Comparison of ENCODE assay signal across 11 cellular contexts in genomic region chr7:7972927-7973594, GRCh38. TPM values are rescaled to one million over a fixed set of nuclear protein-coding genes. Genes with fewer than 3 reads are reported as not detected.
DNase-seq lines count a peak whose midpoint lies in the region; ATAC-seq and TF ChIP-seq lines count a peak whose summit lies in the region.
"Had no signal": no experiment of that assay in that cellular context is flagged by ENCODE, and none has a peak within 500 bp of the region (broad histone marks: within the 10 kb centered on the region; RNA-seq: fewer than 3 reads in every experiment).

No MANE protein-coding gene starts in this region.

- intact Hi-C loops in natural killer cell (cut with micrococcal nuclease): loop anchor here (5.0 kb wide), 1 partner anchor 331 kb away; the partner anchor contains the start of gene UMAD1

- no peaks in the 10 kb centered on the region for H3K9me3 Mint-ChIP-seq in CD8-positive, alpha-beta memory T cell
- H3K9me3 Mint-ChIP-seq in GM23338 (no peaks in the 10 kb centered on the region; the same call in 2 of the 3 replicates), natural killer cell (no peaks in the 10 kb centered on the region)
- no peaks in the 10 kb centered on the region for H3K9me3 Mint-ChIP-seq in activated CD8-positive, alpha-beta T cell treated with anti-CD3 and anti-CD28 coated beads, Interleukin-2, amount 10 ng/mL, durations not matched to agents 7 days and 5 days (ENCODE audit: insufficient read depth)

- peaks cover 46 to 58% (median 54%) of the 10 kb centered on the region in 3 donors for H3K4me1 Mint-ChIP-seq in CD8-positive, alpha-beta memory T cell
- H3K4me1 Mint-ChIP-seq in GM23338 (peaks cover 24% of the 10 kb centered on the region), natural killer cell (peaks cover 35 to 50% of the 10 kb centered on the region in 2 donors)
- peaks cover 18% of the 10 kb centered on the region for H3K4me1 Mint-ChIP-seq in activated CD8-positive, alpha-beta T cell treated with anti-CD3 and anti-CD28 coated beads, Interleukin-2, amount 10 ng/mL, durations not matched to agents 7 days and 5 days (ENCODE audit: low read depth)

- peaks cover 67% of the 10 kb centered on the region for H3K4me1 ChIP-seq in CD8-positive, alpha-beta memory T cell (ENCODE audit: insufficient read depth, low read length)
- H3K4me1 ChIP-seq in GM23338 (ENCODE audit: insufficient read depth): peaks cover 28% of the 10 kb centered on the region

- H3K4me3 ChIP-seq in CD8-positive, alpha-beta memory T cell (ENCODE audit: low read length): no peak overlapping the region
- no peak overlapping the region for H3K4me3 ChIP-seq in GM23338

- no peak overlapping the region for H2AFZ ChIP-seq in GM23338

- no peaks in the 10 kb centered on the region for H3K27me3 ChIP-seq in CD8-positive, alpha-beta memory T cell (ENCODE audit: insufficient read depth, low read length, poor library complexity, severe bottlenecking)
- 0 out of 2 replicates have a peak, but pooled peaks cover 4% of the 10 kb centered on the region for H3K27me3 ChIP-seq in GM23338 (ENCODE audit: insufficient read depth)
- H3K27me3 ChIP-seq: transverse colon had no signal

- H4K20me1 ChIP-seq in GM23338 (replicated peaks; ENCODE audit: insufficient read depth): no peaks in the 10 kb centered on the region; the same call in 1 of the 2 replicates

- H3K4me2 ChIP-seq in GM23338: peak overlapping the region; percentile 21; the same call in 1 of the 2 replicates

- no peak for DNase-seq in CD8-positive, alpha-beta memory T cell
- DNase-seq in GM23338 (ENCODE audit: low spot score) (no peak), natural killer cell (no peak), OCI-M2 (lab: John Stamatoyannopoulos, UW; ENCODE audit: unreplicated experiment) (no peak)
- DNase-seq in activated CD8-positive, alpha-beta T cell treated with anti-CD3 and anti-CD28 coated beads, Interleukin-2, amount 10 ng/mL, durations not matched to agents 7 days and 5 days: no peak
- DNase-seq in activated effector memory CD4-positive, alpha-beta T cell treated with Interleukin-2 at 50 U/mL for 16 hours: no peak
- DNase-seq: NCI-H2029, psoas muscle, transverse colon had no signal

- no peaks in the 10 kb centered on the region for H3K27me3 Mint-ChIP-seq in CD8-positive, alpha-beta memory T cell
- no peaks in the 10 kb centered on the region for H3K27me3 Mint-ChIP-seq in GM23338 (ENCODE audit: insufficient read depth, low read depth, poor library complexity)
- no peaks in the 10 kb centered on the region for H3K27me3 Mint-ChIP-seq in activated CD8-positive, alpha-beta T cell treated with anti-CD3 and anti-CD28 coated beads, Interleukin-2, amount 10 ng/mL, durations not matched to agents 7 days and 5 days (ENCODE audit: low read depth)
- no peaks in the 10 kb centered on the region for H3K27me3 Mint-ChIP-seq in natural killer cell (ENCODE audit: low read depth in 2 of 2)

- H3K36me3 ChIP-seq in CD8-positive, alpha-beta memory T cell (ENCODE audit: insufficient read depth, low read length): no peaks in the 10 kb centered on the region
- no peaks in the 10 kb centered on the region for H3K36me3 ChIP-seq in GM23338 (ENCODE audit: insufficient read depth)
- H3K36me3 ChIP-seq: transverse colon had no signal

- peak overlapping the region in 6 of 8 donors; percentile 24 to 81 (median 49) for H3K27ac Mint-ChIP-seq in CD8-positive, alpha-beta memory T cell
- H3K27ac Mint-ChIP-seq in GM23338 (no peak overlapping the region), natural killer cell (peak overlapping the region in 1 of 2 donors; percentile 46)
- no peak overlapping the region for H3K27ac Mint-ChIP-seq in activated CD8-positive, alpha-beta T cell treated with anti-CD3 and anti-CD28 coated beads, Interleukin-2, amount 10 ng/mL, durations not matched to agents 7 days and 5 days

- no peaks in the 10 kb centered on the region for H3K9me3 ChIP-seq in CD8-positive, alpha-beta memory T cell (ENCODE audit: low read length)
- H3K9me3 ChIP-seq: psoas muscle, transverse colon had no signal

- POLR2A ChIA-PET in CD8-positive, alpha-beta memory T cell (lab: Charles Lee): no interaction called here
- POLR2A ChIA-PET in activated CD8-positive, alpha-beta T cell treated with anti-CD3 and anti-CD28 coated beads, Interleukin-2, amount 10 ng/mL, durations not matched to agents 7 days and 5 days (lab: Charles Lee): no interaction called here

- peaks cover 0 to 3% (median 2%) of the 10 kb centered on the region in 3 donors for H3K36me3 Mint-ChIP-seq in CD8-positive, alpha-beta memory T cell
- no peaks in the 10 kb centered on the region for H3K36me3 Mint-ChIP-seq in GM23338 (ENCODE audit: low read depth)
- H3K36me3 Mint-ChIP-seq in activated CD8-positive, alpha-beta T cell treated with anti-CD3 and anti-CD28 coated beads, Interleukin-2, amount 10 ng/mL, durations not matched to agents 7 days and 5 days (ENCODE audit: low read depth): no peaks in the 10 kb centered on the region
- H3K36me3 Mint-ChIP-seq in natural killer cell: no peaks in the 10 kb centered on the region

- no peaks in the 10 kb centered on the region for H3F3A ChIP-seq in GM23338 (replicated peaks; ENCODE audit: low read depth)

- TF ChIP-seq CTCF in GM23338 (conservative IDR thresholded peaks at IDR 0.05; ENCODE audit: low read depth in 2 of 2): no peak
- no peak for TF ChIP-seq CTCF in natural killer cell (IDR thresholded peaks at IDR 0.05)

- CTCF ChIA-PET in CD8-positive, alpha-beta memory T cell (lab: Charles Lee): interaction anchor here (1.3 kb wide), 1 partner anchor 218 kb away, joined by 5 read pairs; no protein-coding TSS in a partner anchor
- CTCF ChIA-PET in activated CD8-positive, alpha-beta T cell treated with anti-CD3 and anti-CD28 coated beads, Interleukin-2, amount 10 ng/mL, durations not matched to agents 7 days and 5 days (lab: Charles Lee): interaction anchor here (0.6 to 1.6 kb wide), 5 partner anchors 28 to 291 kb away, joined by 3 to 6 read pairs (median 3); no protein-coding TSS in a partner anchor

- no peak overlapping the region for H3K27ac ChIP-seq in CD8-positive, alpha-beta memory T cell (ENCODE audit: low read depth, low read length)
- no peak overlapping the region for H3K27ac ChIP-seq in GM23338 (ENCODE audit: low read depth)
- H3K27ac ChIP-seq: psoas muscle, transverse colon had no signal

- no peaks in the 10 kb centered on the region for H3K9me2 ChIP-seq in GM23338 (ENCODE audit: insufficient read depth)

- ATAC-seq in GM23338 (no peak), natural killer cell (no peak), HG03354 (IDR thresholded peaks at IDR 0.05; ENCODE audit: poor library complexity, severe bottlenecking, unreplicated experiment) (no peak)
- no peak for ATAC-seq in activated CD8-positive, alpha-beta T cell treated with anti-CD3 and anti-CD28 coated beads, Interleukin-2, amount 10 ng/mL, durations not matched to agents 7 days and 5 days
- ATAC-seq: left lobe of liver, psoas muscle had no signal

- peak overlapping the region in 6 of 7 donors; percentile 58 to 80 (median 73) for H3K4me3 Mint-ChIP-seq in CD8-positive, alpha-beta memory T cell
- H3K4me3 Mint-ChIP-seq in GM23338 (no peak overlapping the region), natural killer cell (peak overlapping the region; percentile 78)
- peak overlapping the region; percentile 52 for H3K4me3 Mint-ChIP-seq in activated CD8-positive, alpha-beta T cell treated with anti-CD3 and anti-CD28 coated beads, Interleukin-2, amount 10 ng/mL, durations not matched to agents 7 days and 5 days

- peaks cover 82% of the 10 kb centered on the region for H3K79me2 ChIP-seq in GM23338 (replicated peaks; ENCODE audit: insufficient read depth)

TF ChIP-seq in GM23338, 12 proteins besides CTCF, POLR2A, EP300 and RAD21 (continues in another document):
- TF ChIP-seq CREB1 (CRISPR knock-in tag; IDR thresholded peaks at IDR 0.05; ENCODE audit: low read depth) (no peak), ZNF114 (CRISPR knock-in tag; IDR thresholded peaks at IDR 0.05) (no peak), ETS1 (IDR thresholded peaks at IDR 0.05) (no peak), ZNF331 (CRISPR knock-in tag; IDR thresholded peaks at IDR 0.05; ENCODE audit: low read depth) (no peak), STAT1 (IDR thresholded peaks at IDR 0.05; ENCODE audit: unreplicated experiment) (no peak)

RNA-seq across cellular contexts. Expression of gene GLCCI1, which starts 4.5 kb away (rescaled TPM):
- total RNA-seq in CD8-positive, alpha-beta memory T cell: 10 to 100 TPM in 1 of 2 experiments, 1 to 10 TPM in 1; 9.5 to 12.9 TPM
- 29.1 TPM for polyA plus RNA-seq in CD8-positive, alpha-beta memory T cell
- 15.5 and 15.7 TPM in 2 replicates for total RNA-seq in GM23338 (2014; rRNA removed; shearing (Covaris generic))
- polyA plus RNA-seq in GM23338 (2016; fragmentation: Nextera tagmentation; extraction: Ambion mirVana): 14.0 and 15.0 TPM in 2 replicates
- 10 to 100 TPM; 17.5 to 17.7 TPM for total RNA-seq in activated CD8-positive, alpha-beta T cell treated with anti-CD3 and anti-CD28 coated beads, Interleukin-2, amount 10 ng/mL, durations not matched to agents 7 days and 5 days
- total RNA-seq in natural killer cell: 100 to 1,000 TPM in 1 of 3 donors, 10 to 100 TPM in 2; 70.5 to 132 (median 79.6) TPM

Comparison
In these comparisons a context has a peak if more than half of its experiments do, and no peak if none do; other contexts are left out.
1. H3K27ac Mint-ChIP-seq: peak in CD8-positive, alpha-beta memory T cell (6 of 8); none in GM23338 (single experiment) and activated CD8-positive, alpha-beta T cell treated with anti-CD3 and anti-CD28 coated beads, Interleukin-2, amount 10 ng/mL, durations not matched to agents 7 days and 5 days (single experiment).